8 cellular contexts compared by ENCODE assay signal in genomic region chr1:15847100-15847892, GRCh38. TPM values are rescaled to one million over a fixed set of nuclear protein-coding genes. Genes with fewer than 3 reads are reported as not detected.
DNase-seq lines count a peak whose midpoint lies in the region; ATAC-seq, FAIRE-seq and TF ChIP-seq lines count a peak whose summit lies in the region.

Gene SPEN, plus strand, starts transcription at chr1:15847707. Its CDS starts 361 bp downstream, at chr1:15848068.

- TF ChIP-seq CTCF in WI38 (IDR thresholded peaks at IDR 0.05; ENCODE audit: low read depth, low read length) (no peak), mammary epithelial cell (conservative IDR thresholded peaks at IDR 0.05 in 1 of 2, IDR thresholded peaks at IDR 0.05 in 1 of 2; ENCODE audit: extremely low read depth in 1 of 2, insufficient read depth in 1 of 2, low read depth in 1 of 2, low read length in 2 of 2) (peak in 1 of 2 donors; percentile 2)

- BruUV-seq in mammary epithelial cell (replicated peaks; lab: Mats Ljungman, UMichigan) = no TSS peak

- dilution Hi-C loops in mammary epithelial cell (cut with HindIII; ENCODE audit: low sequenced_read_pairs) = no loop called here

- peak within 1 kb of the TSS; percentile 100 for H3K9ac ChIP-seq in mammary epithelial cell (ENCODE audit: insufficient read depth, low read length)

- H3K4me3 ChIP-seq in WI38 (ENCODE audit: low read depth, low read length) (peak within 1 kb of the TSS; percentile 75), mammary epithelial cell (replicated peaks in 1 of 3; ENCODE audit: insufficient read depth in 1 of 3, low read depth in 2 of 3, low read length in 3 of 3) (peak within 1 kb of the TSS; percentile 87 to 99 (median 98)), small intestine (ENCODE audit: low read depth in 1 of 2, low read length in 2 of 2) (peak within 1 kb of the TSS; percentile 96 to 99)

- H3K36me3 ChIP-seq in mammary epithelial cell (ENCODE audit: insufficient read depth, low read length) = no peaks in the 10 kb centered on the region
- no peaks in the 10 kb centered on the region for H3K36me3 ChIP-seq in small intestine (ENCODE audit: control insufficient read depth in 2 of 2, insufficient read depth in 2 of 2, low read length in 2 of 2)

- H3K79me2 ChIP-seq in mammary epithelial cell (ENCODE audit: insufficient read depth, low read length) = peaks cover 62% of the 10 kb centered on the region

- H3K27ac ChIP-seq in mammary epithelial cell (ENCODE audit: insufficient read depth, low read depth, low read length) (peak within 1 kb of the TSS; percentile 98), small intestine (ENCODE audit: low read depth in 1 of 2, low read length in 1 of 2) (peak within 1 kb of the TSS; percentile 99 to 100)

- no peaks in the 10 kb centered on the region for H4K20me1 ChIP-seq in mammary epithelial cell (ENCODE audit: insufficient read depth, low read length)

- H3K27me3 ChIP-seq in mammary epithelial cell (ENCODE audit: insufficient read depth, low read length) (no peaks in the 10 kb centered on the region), small intestine (ENCODE audit: control insufficient read depth in 2 of 2, insufficient read depth in 2 of 2, low read length in 2 of 2) (no peaks in the 10 kb centered on the region)

- CTCF ChIA-PET in mammary epithelial cell (lab: Charles Lee; ENCODE audit: low non-redundant PET) = interaction anchor here (0.6 kb wide), 2 partner anchors 9 to 107 kb away, joined by 3 to 4 read pairs; no protein-coding TSS in a partner anchor

- ATAC-seq in GM18909 (IDR thresholded peaks at IDR 0.05; ENCODE audit: poor library complexity, unreplicated experiment) = peak; percentile 65
- ATAC-seq in HG03159 (IDR thresholded peaks at IDR 0.05; ENCODE audit: unreplicated experiment) = peak; percentile 55

- in situ Hi-C loops in ACHN (cut with HindIII; ENCODE audit: low pct_ligation_motif_present, low pct_unique_long_range_greater_than_20kb, low sequenced_read_pairs) (no loop called here), mammary epithelial cell (cut with MboI; ENCODE audit: low sequenced_read_pairs in 2 of 2) (no loop called here)

- peak within 1 kb of the TSS; percentile 92 for H3K4me2 ChIP-seq in mammary epithelial cell (ENCODE audit: insufficient read depth, low read depth, low read length)

- no peaks in the 10 kb centered on the region for H3K9me3 ChIP-seq in mammary epithelial cell (replicated peaks; ENCODE audit: insufficient read depth, low read length)
- no peaks in the 10 kb centered on the region for H3K9me3 ChIP-seq in small intestine (ENCODE audit: control insufficient read depth, low read depth)

- H2AFZ ChIP-seq in mammary epithelial cell (ENCODE audit: low read depth, low read length) = peak within 1 kb of the TSS; percentile 99

- DNase-seq in ACHN (peak; percentile 94), NCI-H2227 treated with DMSO at 0.1 percent for 48 hours (lab: John Stamatoyannopoulos, UW) (peak; percentile 97), mammary epithelial cell (peak; percentile 97), iPS-NIHi11 (ENCODE audit: low spot score) (peak; percentile 85), small intestine (peak; percentile 97)

- FAIRE-seq in small intestine (lab: Jason Lieb, UNC) = no peak

- 3% methylated on average over 18 of the region's 86 CpGs for WGBS in mammary epithelial cell (ENCODE audit: low coverage, missing lambda C conversion rate)
- 0 to 1% (median 0%) methylated on average over 43 to 86 of the region's 86 CpGs for WGBS in small intestine, 3 donors

- intact Hi-C loops in mammary epithelial cell (cut with micrococcal nuclease) = loop anchor here (1.0 to 5.0 kb wide), 2 partner anchors 11 to 165 kb away; partner anchors contain the start of gene PLEKHM2

- H3K4me1 ChIP-seq in mammary epithelial cell (ENCODE audit: insufficient read depth, low read length) (peaks cover 24% of the 10 kb centered on the region), small intestine (ENCODE audit: control insufficient read depth in 2 of 2, insufficient read depth in 1 of 2, low read depth in 1 of 2, low read length in 1 of 2) (peaks cover 0 to 5% of the 10 kb centered on the region in 2 donors)

RNA-seq across cellular contexts. Expression of gene SPEN, which starts in this region (rescaled TPM):
- total RNA-seq in mammary epithelial cell = 10 to 100 TPM; 32.3 to 48.1 TPM
- polyA plus RNA-seq in mammary epithelial cell (6.5 TPM), small intestine (10 to 100 TPM; 12.2 to 19.0 (median 12.7) TPM)
- polyA minus RNA-seq in mammary epithelial cell = 37.1 TPM

Comparison
In these comparisons a context has a peak if more than half of its experiments do, and no peak if none do; other contexts are left out.
1. Peak in every context shown above with its lines: DNase-seq, ATAC-seq, H3K4me3 ChIP-seq and H3K27ac ChIP-seq.